1 cellular context compared by ENCODE assay signal in the genomic region with DNA sequence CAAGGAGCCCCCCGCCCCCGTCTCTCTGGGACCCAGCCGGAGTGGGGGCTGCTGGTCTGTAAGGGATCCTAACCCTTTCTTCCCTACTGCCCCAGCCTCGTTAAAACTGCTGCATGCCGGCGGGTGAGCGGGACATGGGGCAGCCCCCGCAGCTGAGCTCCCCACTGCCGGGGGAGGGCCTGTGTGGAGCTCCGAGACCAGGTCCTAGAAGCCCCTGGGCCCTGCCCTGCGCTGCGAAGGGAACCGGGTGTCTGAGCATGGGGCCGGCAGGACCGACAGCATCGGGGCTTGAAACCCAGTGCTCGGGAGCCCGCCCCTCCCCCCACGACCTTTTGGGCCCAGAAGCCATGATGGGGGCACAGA.
TF ChIP-seq lines count a peak whose summit lies in the region.

No MANE protein-coding gene starts in this region.

TF ChIP-seq in GM12878, 131 proteins besides CTCF, POLR2A, EP300 and RAD21 (continued from another document):
- TF ChIP-seq TCF3 (IDR thresholded peaks at IDR 0.05; ENCODE audit: borderline replicate concordance, insufficient read depth, low read depth, low read length): no peak
- no peak for TF ChIP-seq SMAD5 (IDR thresholded peaks at IDR 0.05; ENCODE audit: low read depth)
- no peak for TF ChIP-seq RB1 (IDR thresholded peaks at IDR 0.05; ENCODE audit: borderline replicate concordance)
- TF ChIP-seq PAX5 (IDR thresholded peaks at IDR 0.05; ENCODE audit: borderline replicate concordance, low read depth, low read length): no peak
- TF ChIP-seq MEF2B (IDR thresholded peaks at IDR 0.05; ENCODE audit: partially characterized antibody, poor library complexity, severe bottlenecking): no peak
- TF ChIP-seq BCLAF1 (IDR thresholded peaks at IDR 0.05): no peak
- TF ChIP-seq TCF12 (IDR thresholded peaks at IDR 0.05; ENCODE audit: low read depth, low read length): no peak
- no peak for TF ChIP-seq EZH2 (IDR thresholded peaks at IDR 0.05; ENCODE audit: borderline replicate concordance, control insufficient read depth, low read depth, low read length)
- TF ChIP-seq IRF4 (IDR thresholded peaks at IDR 0.05; ENCODE audit: low read depth, low read length): no peak
- TF ChIP-seq ETV6 (conservative IDR thresholded peaks at IDR 0.05 in 1 of 2, IDR thresholded peaks at IDR 0.05 in 1 of 2; ENCODE audit: borderline replicate concordance in 1 of 2, low read depth in 1 of 2): no peak
- no peak for TF ChIP-seq ASH2L (IDR thresholded peaks at IDR 0.05; ENCODE audit: borderline replicate concordance, low read depth)
TF ChIP-seq in GM12878: peak in this region for 0.
